Comparison of ENCODE assay signal across 35 cellular contexts in the genomic region with DNA sequence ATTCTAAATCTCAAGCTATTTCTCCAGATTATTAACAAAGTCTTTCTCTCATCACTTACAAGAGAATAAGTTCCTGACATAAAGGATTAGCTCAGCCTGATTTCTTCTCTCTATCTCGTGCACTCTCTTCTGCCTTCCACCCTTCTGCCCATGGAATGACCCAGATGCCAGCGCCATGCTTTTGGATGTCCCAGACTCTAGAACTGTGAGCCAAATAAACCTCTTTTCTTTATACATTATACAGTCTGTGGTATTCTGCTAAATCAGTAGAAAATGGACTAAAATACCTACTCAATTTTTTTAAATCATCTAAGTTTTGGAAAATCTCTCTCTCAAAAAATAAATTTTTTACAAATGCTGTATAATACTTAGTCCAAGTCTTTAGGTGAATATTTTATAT.
"Had no signal": no experiment of that assay in that cellular context is flagged by ENCODE, and none has a peak within 500 bp of the region (broad histone marks: within the 10 kb centered on the region; RNA-seq: fewer than 3 reads in every experiment).

No MANE protein-coding gene starts in this region.

- H3K4me2 ChIP-seq: KMS-11 had no signal

- H3K27me3 ChIP-seq: MG63 had no signal

- H3K4me3 ChIP-seq: MG63 had no signal

- H3K9ac ChIP-seq: KMS-11 had no signal

- H3K36me3 ChIP-seq: MG63 had no signal

- H3K27ac ChIP-seq: KMS-11 had no signal

- DNase-seq: Karpas-422, Kasumi-1, MG63, MM.1S, MV-4-11, NCI-H1048, NCI-H1092, NCI-H1092 treated with DMSO at 0.1 percent for 48 hours, NCI-H1105, NCI-H1105 treated with DMSO at 0.1 percent for 48 hours, NCI-H1417, NCI-H1417 treated with DMSO at 0.1 percent for 48 hours, NCI-H1436, NCI-H1436 treated with DMSO at 0.1 percent for 48 hours, NCI-H146, NCI-H1694, NCI-H1694 treated with DMSO at 0.1 percent for 48 hours, NCI-H187, NCI-H187 treated with DMSO at 0.1 percent for 48 hours, NCI-H1930, NCI-H2029, NCI-H2029 treated with DMSO at 0.1 percent for 48 hours, NCI-H2081, NCI-H2081 treated with DMSO at 0.1 percent for 48 hours, NCI-H2107, NCI-H2171, NCI-H2171 treated with DMSO at 0.1 percent for 48 hours, NCI-H2227 treated with DMSO at 0.1 percent for 48 hours, NCI-H226, NCI-H345, NCI-H446, NCI-H446 treated with DMSO at 0.1 percent for 48 hours, NCI-H510A, NCI-H510A treated with DMSO at 0.1 percent for 48 hours had no signal
